ENCODE assay signal across 1 cellular context in genomic region chr17:80263253-80264047, GRCh38.
TF ChIP-seq lines count a peak whose summit lies in the region.

No MANE protein-coding gene starts in this region.

TF ChIP-seq in HepG2, 621 proteins besides CTCF, POLR2A, EP300 and RAD21 (continues in another document):
- TF ChIP-seq TFAP4 (IDR thresholded peaks at IDR 0.05; ENCODE audit: borderline replicate concordance, low read depth) = peak; percentile 99
- TF ChIP-seq IRF9 (CRISPR knock-in tag; IDR thresholded peaks at IDR 0.05; ENCODE audit: borderline replicate concordance) = peak; percentile 85; the same call in 1 of the 2 replicates
- TF ChIP-seq DDIT3 (CRISPR knock-in tag; IDR thresholded peaks at IDR 0.05) = no peak
- no peak for TF ChIP-seq FIP1L1 (IDR thresholded peaks at IDR 0.05; ENCODE audit: borderline replicate concordance, insufficient read depth, low read depth, low read length)
- TF ChIP-seq ZNF441 (CRISPR knock-in tag; IDR thresholded peaks at IDR 0.05; ENCODE audit: borderline replicate concordance) = no peak
- TF ChIP-seq ZXDC (CRISPR knock-in tag; IDR thresholded peaks at IDR 0.05) = no peak
- TF ChIP-seq CREB3 (CRISPR knock-in tag; IDR thresholded peaks at IDR 0.05) = no peak
- peak; percentile 20; the same call in 1 of the 2 replicates for TF ChIP-seq ZNF747 (CRISPR knock-in tag; IDR thresholded peaks at IDR 0.05; ENCODE audit: borderline replicate concordance)
- TF ChIP-seq CSRNP2 (CRISPR knock-in tag; conservative IDR thresholded peaks at IDR 0.05; ENCODE audit: low read depth) = no peak
- no peak for TF ChIP-seq KLF6 (CRISPR knock-in tag; IDR thresholded peaks at IDR 0.05)
- no peak for TF ChIP-seq NPAS2 (CRISPR knock-in tag; IDR thresholded peaks at IDR 0.05; ENCODE audit: borderline replicate concordance)
- TF ChIP-seq MZF1 (CRISPR knock-in tag; IDR thresholded peaks at IDR 0.05; ENCODE audit: borderline replicate concordance) = no peak
- TF ChIP-seq REXO4 (CRISPR knock-in tag; IDR thresholded peaks at IDR 0.05; ENCODE audit: borderline replicate concordance) = no peak
- no peak for TF ChIP-seq CHD4 (IDR thresholded peaks at IDR 0.05; ENCODE audit: borderline replicate concordance, low read length)
- peak; percentile 57 for TF ChIP-seq HOXA3 (CRISPR knock-in tag; IDR thresholded peaks at IDR 0.05)
- TF ChIP-seq MAFF (IDR thresholded peaks at IDR 0.05; ENCODE audit: low read depth, low read length) = no peak
- 0 out of 2 replicates have a peak, but pooled peaks have one; percentile 45 for TF ChIP-seq KDM4B (CRISPR knock-in tag; IDR thresholded peaks at IDR 0.05)
- no peak for TF ChIP-seq MTA1 (CRISPR knock-in tag; IDR thresholded peaks at IDR 0.05; ENCODE audit: borderline replicate concordance)
- TF ChIP-seq ZNF264 (CRISPR knock-in tag; IDR thresholded peaks at IDR 0.05) = no peak
- TF ChIP-seq ZFP36 (IDR thresholded peaks at IDR 0.05; ENCODE audit: borderline replicate concordance, low read depth, low read length, partially characterized antibody) = no peak
- no peak for TF ChIP-seq ZNF18 (CRISPR knock-in tag; IDR thresholded peaks at IDR 0.05; ENCODE audit: insufficient replicate concordance)
- TF ChIP-seq MAZ (IDR thresholded peaks at IDR 0.05; ENCODE audit: borderline replicate concordance, low read depth, low read length) = no peak
- TF ChIP-seq MAZ (CRISPR knock-in tag; IDR thresholded peaks at IDR 0.05; ENCODE audit: low read depth) = no peak; the same call in 1 of the 2 replicates
- peak; percentile 10; the same call in 1 of the 2 replicates for TF ChIP-seq KLF9 (CRISPR knock-in tag; IDR thresholded peaks at IDR 0.05; ENCODE audit: low read depth)
- TF ChIP-seq ZFP37 (CRISPR knock-in tag; IDR thresholded peaks at IDR 0.05; ENCODE audit: borderline replicate concordance) = no peak
- 0 out of 2 replicates have a peak, but pooled peaks have one; percentile 65 for TF ChIP-seq TOPORS (CRISPR knock-in tag; IDR thresholded peaks at IDR 0.05)
- no peak for TF ChIP-seq ZNF17 (CRISPR knock-in tag; IDR thresholded peaks at IDR 0.05)
- no peak; the same call in 1 of the 2 replicates for TF ChIP-seq SNAPC2 (CRISPR knock-in tag; IDR thresholded peaks at IDR 0.05)
- TF ChIP-seq SP140L (CRISPR knock-in tag; IDR thresholded peaks at IDR 0.05; ENCODE audit: borderline replicate concordance) = no peak
- peak; percentile 62 for TF ChIP-seq ZNF740 (CRISPR knock-in tag; IDR thresholded peaks at IDR 0.05)
- TF ChIP-seq GATAD1 (CRISPR knock-in tag; IDR thresholded peaks at IDR 0.05) = no peak; the same call in 1 of the 2 replicates
- TF ChIP-seq MAFK (conservative IDR thresholded peaks at IDR 0.05 in 1 of 2, IDR thresholded peaks at IDR 0.05 in 1 of 2; ENCODE audit: low read length in 2 of 2) = no peak
- no peak for TF ChIP-seq NR1H2 (CRISPR knock-in tag; IDR thresholded peaks at IDR 0.05; ENCODE audit: borderline replicate concordance, low read depth)
- TF ChIP-seq THAP8 (CRISPR knock-in tag; IDR thresholded peaks at IDR 0.05; ENCODE audit: borderline replicate concordance) = no peak
- TF ChIP-seq MIER3 (CRISPR knock-in tag; IDR thresholded peaks at IDR 0.05; ENCODE audit: borderline replicate concordance) = no peak
- TF ChIP-seq ZNF530 (CRISPR knock-in tag; IDR thresholded peaks at IDR 0.05; ENCODE audit: low read depth) = no peak
- TF ChIP-seq ZNF142 (CRISPR knock-in tag; IDR thresholded peaks at IDR 0.05) = peak; percentile 78; the same call in 1 of the 2 replicates
- no peak for TF ChIP-seq ZNF24 (IDR thresholded peaks at IDR 0.05)
- TF ChIP-seq PHF21A (CRISPR knock-in tag; IDR thresholded peaks at IDR 0.05) = peak; percentile 97
- peak; percentile 99 for TF ChIP-seq DRAP1 (CRISPR knock-in tag; IDR thresholded peaks at IDR 0.05)
- TF ChIP-seq ZGPAT (CRISPR knock-in tag; IDR thresholded peaks at IDR 0.05) = peak; percentile 88; the same call in 1 of the 2 replicates
- TF ChIP-seq PPARG (CRISPR knock-in tag; conservative IDR thresholded peaks at IDR 0.05) = peak; percentile 48
